In the genomic region with DNA sequence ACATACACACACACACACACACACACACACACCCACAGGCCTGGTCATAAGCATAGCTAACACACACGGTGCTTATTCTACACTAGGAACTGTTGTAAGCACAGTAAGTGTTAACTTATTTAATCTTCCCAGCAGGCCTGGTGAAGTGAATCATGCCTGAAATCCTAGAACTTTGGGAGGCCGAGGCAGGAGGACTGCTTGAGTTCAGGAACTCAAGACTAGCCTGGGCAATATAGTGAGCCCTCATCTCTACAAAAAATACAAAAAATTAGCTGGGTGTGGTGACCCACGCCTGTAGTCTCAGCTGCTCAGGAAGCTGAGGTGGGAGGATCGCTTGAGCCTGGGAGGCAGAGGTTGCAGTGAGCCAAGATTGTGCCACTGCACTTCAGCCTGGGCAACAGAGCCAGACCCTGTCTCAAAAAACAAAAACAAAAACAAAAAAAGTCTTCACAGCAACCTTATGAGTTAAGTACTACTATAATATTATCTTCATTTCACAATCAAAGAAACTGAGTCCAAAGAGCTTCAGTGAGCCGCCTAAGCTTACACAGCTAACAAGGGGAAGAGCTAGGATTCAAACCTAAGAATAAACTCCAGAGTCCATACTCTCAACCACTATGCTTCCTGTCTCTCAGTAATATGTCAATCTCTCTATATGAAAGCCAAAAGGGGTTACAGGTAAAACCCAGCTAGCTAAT, we compare ENCODE assay signal across 9 cellular contexts. TPM values are rescaled to one million over a fixed set of nuclear protein-coding genes. Genes with fewer than 3 reads are reported as not detected.
A peak's percentile ranks its signal among the peaks of the same experiment; 100 is the strongest.
DNase-seq lines count a peak whose midpoint lies in the region; ATAC-seq and TF ChIP-seq lines count a peak whose summit lies in the region.
"Had no signal": no experiment of that assay in that cellular context is flagged by ENCODE, and none has a peak within 500 bp of the region (broad histone marks: within the 10 kb centered on the region; RNA-seq: fewer than 3 reads in every experiment).

No MANE protein-coding gene starts in this region.

- no peak overlapping the region for H2AK9ac ChIP-seq in IMR-90 (replicated peaks; ENCODE audit: low read depth, low read length, poor library complexity)

- H3K56ac ChIP-seq in IMR-90 (ENCODE audit: extremely low read depth, insufficient read depth, low read length), result no peak overlapping the region

- no peak for TF ChIP-seq CTCF in IMR-90 (conservative IDR thresholded peaks at IDR 0.05; ENCODE audit: low read depth, low read length)
- no peak for TF ChIP-seq CTCF in activated CD8-positive, alpha-beta T cell treated with anti-CD3 and anti-CD28 coated beads for 36 hours (IDR thresholded peaks at IDR 0.05)
- TF ChIP-seq CTCF in glutamatergic neuron (IDR thresholded peaks at IDR 0.05; ENCODE audit: partially characterized antibody, unreplicated experiment), result no peak
- TF ChIP-seq CTCF in spleen (IDR thresholded peaks at IDR 0.05 in 8 of 11, conservative IDR thresholded peaks at IDR 0.05 in 3 of 11), result no peak

- H3K9me1 ChIP-seq in IMR-90 (ENCODE audit: insufficient read depth, low read length), result peaks cover 3% of the 10 kb centered on the region; the same call in 1 of the 2 replicates

- H3K4me3 ChIP-seq in IMR-90 (ENCODE audit: insufficient read depth, low read depth, low read length) (peak overlapping the region; percentile 75), spleen (peak overlapping the region in 7 of 8 donors; percentile 69 to 85 (median 83)), MG63 (no peak overlapping the region)

- no peak overlapping the region for H3K9ac ChIP-seq in IMR-90 (ENCODE audit: low read depth, low read length)

- no peaks in the 10 kb centered on the region for H3K36me3 Mint-ChIP-seq in activated CD8-positive, alpha-beta T cell treated with anti-CD3 and anti-CD28 coated beads for 36 hours (ENCODE audit: low read depth)
- peaks cover 5% of the 10 kb centered on the region for H3K36me3 Mint-ChIP-seq in glutamatergic neuron (ENCODE audit: unreplicated experiment)
- H3K36me3 Mint-ChIP-seq: WTC11 had no signal

- H3K23ac ChIP-seq in IMR-90 (ENCODE audit: low read depth, low read length), result peak overlapping the region; percentile 31; the same call in 1 of the 2 replicates

- H4K91ac ChIP-seq in IMR-90 (ENCODE audit: insufficient read depth, low read depth, low read length), result no peak overlapping the region

- H3K4ac ChIP-seq in IMR-90 (ENCODE audit: low read depth, low read length), result 0 out of 2 replicates have a peak overlapping the region, but pooled peaks have one; percentile 15

- no peaks in the 10 kb centered on the region for H3K27me3 Mint-ChIP-seq in activated CD8-positive, alpha-beta T cell treated with anti-CD3 and anti-CD28 coated beads for 36 hours
- H3K27me3 Mint-ChIP-seq in glutamatergic neuron (ENCODE audit: unreplicated experiment), result peaks cover 4% of the 10 kb centered on the region

- H3K79me1 ChIP-seq in IMR-90 (ENCODE audit: low read depth in 1 of 2, low read length in 2 of 2), result peaks cover 14 to 59% of the 10 kb centered on the region in 2 experiments; a peak in 3 of 4 replicates

- no TSS peak for BruUV-seq in IMR-90 (replicated peaks; lab: Mats Ljungman, UMichigan)

- no peak overlapping the region for H2BK5ac ChIP-seq in IMR-90 (ENCODE audit: low read depth, low read length, poor library complexity, severe bottlenecking)

- CTCF ChIA-PET in IMR-90 (lab: Yijun Ruan, JAX), result interaction anchor here (0.6 to 1.0 kb wide), 4 partner anchors 9 to 1113 kb away, joined by 3 to 6 read pairs (median 4); no protein-coding TSS in a partner anchor
- CTCF ChIA-PET in activated CD8-positive, alpha-beta T cell treated with anti-CD3 and anti-CD28 coated beads for 36 hours (lab: Charles Lee), result interaction anchor here (1.2 to 1.6 kb wide), 2 partner anchors 44 to 115 kb away, joined by 3 read pairs; no protein-coding TSS in a partner anchor

- H3K4me3 Mint-ChIP-seq in activated CD8-positive, alpha-beta T cell treated with anti-CD3 and anti-CD28 coated beads for 36 hours, result peak overlapping the region; percentile 79
- H3K4me3 Mint-ChIP-seq in glutamatergic neuron (ENCODE audit: unreplicated experiment), result peak overlapping the region; percentile 96

- H3K9me3 Mint-ChIP-seq in activated CD8-positive, alpha-beta T cell treated with anti-CD3 and anti-CD28 coated beads for 36 hours, result no peaks in the 10 kb centered on the region
- peaks cover 4% of the 10 kb centered on the region for H3K9me3 Mint-ChIP-seq in glutamatergic neuron (ENCODE audit: unreplicated experiment)
- H3K9me3 Mint-ChIP-seq: WTC11 had no signal

- DNase-seq in IMR-90, result no peak
- DNase-seq in activated CD8-positive, alpha-beta T cell treated with anti-CD3 and anti-CD28 coated beads for 36 hours, result peak; percentile 44
- no peak for DNase-seq in glutamatergic neuron
- DNase-seq in spleen, result no peak
- no peak for DNase-seq in midbrain (lab: John Stamatoyannopoulos, UW)
- no peak for DNase-seq in MG63

- no peak overlapping the region for H2BK120ac ChIP-seq in IMR-90 (ENCODE audit: low read depth, low read length)

- no peak overlapping the region for H4K5ac ChIP-seq in IMR-90 (ENCODE audit: low read depth, low read length)

- no peak for TF ChIP-seq POLR2A in IMR-90 (IDR thresholded peaks at IDR 0.05; ENCODE audit: low read depth, low read length)
- TF ChIP-seq POLR2A in spleen (IDR thresholded peaks at IDR 0.05), result no peak

- no peak overlapping the region for H2BK15ac ChIP-seq in IMR-90 (ENCODE audit: low read depth, low read length)

- no peak overlapping the region for H3K27ac Mint-ChIP-seq in activated CD8-positive, alpha-beta T cell treated with anti-CD3 and anti-CD28 coated beads for 36 hours
- H3K27ac Mint-ChIP-seq in glutamatergic neuron (ENCODE audit: unreplicated experiment), result no peak overlapping the region
- H3K27ac Mint-ChIP-seq: WTC11 had no signal

- TF ChIP-seq RAD21 in IMR-90 (IDR thresholded peaks at IDR 0.05; ENCODE audit: low read length), result no peak

- peak overlapping the region; percentile 60; the same call in 1 of the 2 replicates for H2AK5ac ChIP-seq in IMR-90 (ENCODE audit: low read depth, low read length)

- no peak overlapping the region for H3K18ac ChIP-seq in IMR-90 (ENCODE audit: low read depth, low read length)

- dilution Hi-C loops in IMR-90 (cut with HindIII; ENCODE audit: low sequenced_read_pairs, unreplicated experiment), result no loop called here

- H3K9me3 ChIP-seq in IMR-90 (ENCODE audit: control insufficient read depth, insufficient read depth, low read length) (no peaks in the 10 kb centered on the region), spleen (no peaks in the 10 kb centered on the region), MG63 (no peaks in the 10 kb centered on the region)

- H3K14ac ChIP-seq in IMR-90 (replicated peaks; ENCODE audit: low read depth, low read length), result no peak overlapping the region

- H2BK20ac ChIP-seq in IMR-90 (ENCODE audit: low read depth, low read length), result no peak overlapping the region

- 80% methylated on average over 1 of the region's 5 CpGs; no CpG with 5 or more reads in 1 of the 2 experiments for WGBS in IMR-90 (ENCODE audit: extremely low coverage in 2 of 2, insufficient read length in 1 of 2), 2 experiments
- WGBS in spleen, 5 donors, result 28 to 41% (median 34%) methylated on average over 5 of the region's 5 CpGs

- H3K27ac ChIP-seq in IMR-90 (ENCODE audit: insufficient read depth, low read length), result no peak overlapping the region
- peak overlapping the region; percentile 69 to 94 (median 92) for H3K27ac ChIP-seq in spleen

- peak overlapping the region; percentile 74 for H3K4me2 ChIP-seq in IMR-90 (ENCODE audit: low read depth, low read length)

- H3K27me3 ChIP-seq in IMR-90 (ENCODE audit: control insufficient read depth, insufficient read depth, low read length) (no peaks in the 10 kb centered on the region), spleen (replicated peaks in 1 of 7) (no peaks in the 10 kb centered on the region), MG63 (no peaks in the 10 kb centered on the region)

- peaks cover 13% of the 10 kb centered on the region for H3K4me1 ChIP-seq in IMR-90 (ENCODE audit: control insufficient read depth, insufficient read depth, low read length)
- H3K4me1 ChIP-seq in spleen, result peaks cover 26 to 84% (median 68%) of the 10 kb centered on the region in 6 donors

- no peaks in the 10 kb centered on the region for H3K36me3 ChIP-seq in IMR-90 (ENCODE audit: control insufficient read depth, insufficient read depth, low read length)
- peaks cover 0 to 8% (median 0%) of the 10 kb centered on the region in 6 donors for H3K36me3 ChIP-seq in spleen
- H3K36me3 ChIP-seq in MG63, result no peaks in the 10 kb centered on the region

- peaks cover 31% of the 10 kb centered on the region for H3K4me1 Mint-ChIP-seq in activated CD8-positive, alpha-beta T cell treated with anti-CD3 and anti-CD28 coated beads for 36 hours (ENCODE audit: low read depth)
- H3K4me1 Mint-ChIP-seq in glutamatergic neuron (ENCODE audit: low read depth, unreplicated experiment), result peaks cover 14% of the 10 kb centered on the region

- no peaks in the 10 kb centered on the region for H4K20me1 ChIP-seq in IMR-90 (ENCODE audit: insufficient read depth, low read length)

- no peak for ATAC-seq in IMR-90 (ENCODE audit: low read depth)
- no peak for ATAC-seq in activated CD8-positive, alpha-beta T cell treated with anti-CD3 and anti-CD28 coated beads for 36 hours
- no peak for ATAC-seq in HG03469 (IDR thresholded peaks at IDR 0.05; ENCODE audit: unreplicated experiment)
- no peak for ATAC-seq in HG03520 (IDR thresholded peaks at IDR 0.05; ENCODE audit: unreplicated experiment)
- ATAC-seq: WTC11 had no signal

- POLR2A ChIA-PET in IMR-90 (lab: Charles Lee; ENCODE audit: unreplicated experiment), result no interaction called here
- POLR2A ChIA-PET in activated CD8-positive, alpha-beta T cell treated with anti-CD3 and anti-CD28 coated beads for 36 hours (lab: Charles Lee), result interaction anchor here (1.1 kb wide), 1 partner anchor 8 kb away, joined by 3 read pairs; no protein-coding TSS in a partner anchor

- no peak overlapping the region for H2AFZ ChIP-seq in IMR-90 (replicated peaks; ENCODE audit: low read length, poor library complexity)

- H4K8ac ChIP-seq in IMR-90 (ENCODE audit: low read depth in 2 of 2, low read length in 2 of 2), result no peak overlapping the region

- in situ Hi-C loops in IMR-90 (cut with MboI; ENCODE audit: low sequenced_read_pairs), result no loop called here

- intact Hi-C loops in IMR-90 (cut with micrococcal nuclease), result loop anchor here (2.0 kb wide), 1 partner anchor 91 kb away; no protein-coding TSS in a partner anchor
- intact Hi-C loops in activated CD8-positive, alpha-beta T cell treated with anti-CD3 and anti-CD28 coated beads for 36 hours (cut with micrococcal nuclease), result no loop called here
- intact Hi-C loops in spleen (cut with DNase I; ENCODE audit: low total_unique reads), result no loop called here

TF ChIP-seq in IMR-90, 13 proteins besides CTCF, POLR2A, EP300 and RAD21 (continues in another document):
- TF ChIP-seq SMC3 (IDR thresholded peaks at IDR 0.05; ENCODE audit: low read depth, low read length), result no peak

RNA-seq across cellular contexts. Expression of a gene that starts 2.3 kb away (rescaled TPM):
- 3.4 and 4.7 TPM in 2 replicates for total RNA-seq in IMR-90 (2012; rRNA removed)
- polyA plus RNA-seq in IMR-90 (2012; rRNA removed), result 3.0 and 3.4 TPM in 2 replicates
- 1.4 and 1.7 TPM in 2 replicates for polyA plus RNA-seq in IMR-90 (2012; cell fraction: cytosol; rRNA removed)
- polyA plus RNA-seq in IMR-90 (2012; cell fraction: nucleus; rRNA removed; ENCODE audit: low replicate concordance), result 0.83 and 3.0 TPM in 2 replicates
- 1 to 10 TPM; 3.0 to 3.2 TPM for total RNA-seq in activated CD8-positive, alpha-beta T cell treated with anti-CD3 and anti-CD28 coated beads for 36 hours
- total RNA-seq in glutamatergic neuron (ENCODE audit: unreplicated experiment), result 25.4 TPM
- total RNA-seq in spleen, result 10 to 100 TPM; 25.6 to 57.3 (median 39.8) TPM
- 1 to 10 TPM; 2.2 to 5.4 (median 3.0) TPM for polyA plus RNA-seq in spleen
- total RNA-seq in MG63 (2014; rRNA removed; shearing (Covaris generic); ENCODE audit: low replicate concordance), result 2.7 and 4.1 TPM in 2 replicates
